In genomic region chr1:154730251-154730650, GRCh38 we compare ENCODE assay signal across 10 cellular contexts.
DNase-seq lines count a peak whose midpoint lies in the region; ATAC-seq, FAIRE-seq and TF ChIP-seq lines count a peak whose summit lies in the region.
"Had no signal": no experiment of that assay in that cellular context is flagged by ENCODE, and none has a peak within 500 bp of the region (broad histone marks: within the 10 kb centered on the region; RNA-seq: fewer than 3 reads in every experiment).

No MANE protein-coding gene starts in this region.

- FAIRE-seq in H54 (lab: Jason Lieb, UNC), result no peak

- TF ChIP-seq CTCF in retinal pigment epithelial cell (conservative IDR thresholded peaks at IDR 0.05; ENCODE audit: low read depth, low read length), result no peak

- DNase-seq in H54 (ENCODE audit: insufficient read length, low spot score) (peak; percentile 40), NCI-H460 (ENCODE audit: extremely low read depth, low read depth) (peak; percentile 83), retinal pigment epithelial cell (ENCODE audit: low read depth) (peak; percentile 87), KBM-7 (no peak)
- DNase-seq: colonic mucosa; stimulated activated CD4-positive, alpha-beta T cell treated with anti-CD3 and anti-CD28 coated beads, Interleukin-4, amount 100 ng/mL, for 4 hours had no signal

- ATAC-seq in esophagus mucosa, result peak; percentile 67
- no peak for ATAC-seq in HG03025 (IDR thresholded peaks at IDR 0.05; ENCODE audit: low FRiP score, unreplicated experiment)
- ATAC-seq in HG02798 (IDR thresholded peaks at IDR 0.05; ENCODE audit: poor library complexity, unreplicated experiment), result no peak
- no peak for ATAC-seq in GM19463 (IDR thresholded peaks at IDR 0.05; ENCODE audit: unreplicated experiment)

- H3K4me3 ChIP-seq in retinal pigment epithelial cell (ENCODE audit: low read length), result no peak overlapping the region
- H3K4me3 ChIP-seq: colonic mucosa had no signal

- TF ChIP-seq POLR2A in H54 (IDR thresholded peaks at IDR 0.05; ENCODE audit: low read depth, low read length), result no peak

- in situ Hi-C loops in KBM-7 (cut with MboI; ENCODE audit: low pct_unique_long_range_greater_than_20kb, low sequenced_read_pairs), result no loop called here
